25 cellular contexts compared by ENCODE assay signal in genomic region chr2:128386066-128386465, GRCh38.
DNase-seq lines count a peak whose midpoint lies in the region; ATAC-seq and TF ChIP-seq lines count a peak whose summit lies in the region.
"Had no signal": no experiment of that assay in that cellular context is flagged by ENCODE, and none has a peak within 500 bp of the region (broad histone marks: within the 10 kb centered on the region; RNA-seq: fewer than 3 reads in every experiment).

No MANE protein-coding gene starts in this region.

- intact Hi-C loops in lower lobe of right lung (cut with DNase I) (no loop called here), tibial artery (cut with DNase I; ENCODE audit: low total_unique reads) (no loop called here), mammary epithelial cell (cut with micrococcal nuclease) (no loop called here)

- CTCF ChIA-PET in mammary epithelial cell (lab: Charles Lee; ENCODE audit: low non-redundant PET), result no interaction called here

- no peak overlapping the region for H2AFZ ChIP-seq in mammary epithelial cell (ENCODE audit: low read depth, low read length)
- H2AFZ ChIP-seq: PC-9 had no signal

- no peak overlapping the region for H3K4me3 ChIP-seq in RWPE2 (ENCODE audit: severe bottlenecking)
- H3K4me3 ChIP-seq in lower lobe of right lung, result no peak overlapping the region
- H3K4me3 ChIP-seq in tibial artery, result no peak overlapping the region
- H3K4me3 ChIP-seq in mammary epithelial cell (replicated peaks in 1 of 3; ENCODE audit: insufficient read depth in 1 of 3, low read depth in 2 of 3, low read length in 3 of 3), result no peak overlapping the region
- H3K4me3 ChIP-seq: A549, gastrocnemius medialis, PC-9 had no signal

- no peaks in the 10 kb centered on the region for H3K4me1 ChIP-seq in RWPE2 (ENCODE audit: insufficient read depth, poor library complexity, severe bottlenecking)
- peaks cover 11% of the 10 kb centered on the region for H3K4me1 ChIP-seq in lower lobe of right lung
- H3K4me1 ChIP-seq in tibial artery, result peaks cover 0 to 14% (median 10%) of the 10 kb centered on the region in 4 donors
- H3K4me1 ChIP-seq in mammary epithelial cell (ENCODE audit: insufficient read depth, low read length), result no peaks in the 10 kb centered on the region
- H3K4me1 ChIP-seq: A549, gastrocnemius medialis had no signal

- H4K20me1 ChIP-seq in mammary epithelial cell (ENCODE audit: insufficient read depth, low read length), result no peaks in the 10 kb centered on the region

- no peaks in the 10 kb centered on the region for H3K79me2 ChIP-seq in mammary epithelial cell (ENCODE audit: insufficient read depth, low read length)

- ATAC-seq in activated naive CD4-positive, alpha-beta T cell treated with anti-CD3 and anti-CD28 coated beads, Interleukin-2, amount 50 U/mL, for 72 hours, result no peak
- ATAC-seq in RWPE2 (ENCODE audit: low read depth) (no peak), lower lobe of right lung (no peak), GM18858 (IDR thresholded peaks at IDR 0.05; ENCODE audit: unreplicated experiment) (no peak)
- ATAC-seq: A549; gastrocnemius medialis; right cardiac atrium; stimulated activated effector memory CD8-positive, alpha-beta T cell treated with anti-CD3 and anti-CD28 coated beads, Interleukin-12 subunit alpha, Interleukin-12 subunit beta, amount 100 ng/mL, for 72 hours had no signal

- no peaks in the 10 kb centered on the region for H3K9me3 Mint-ChIP-seq in activated naive CD4-positive, alpha-beta T cell treated with anti-CD3 and anti-CD28 coated beads, Interleukin-2, amount 50 U/mL, for 72 hours
- H3K9me3 Mint-ChIP-seq: activated naive CD4-positive, alpha-beta T cell treated with anti-CD3 and anti-CD28 coated beads for 36 hours; CD4-positive, alpha-beta T cell; memory B cell; stimulated activated effector memory CD8-positive, alpha-beta T cell treated with anti-CD3 and anti-CD28 coated beads, Interleukin-12 subunit alpha, Interleukin-12 subunit beta, amount 100 ng/mL, for 72 hours had no signal

- no peaks in the 10 kb centered on the region for H3K9me3 ChIP-seq in RWPE2 (ENCODE audit: severe bottlenecking)
- no peaks in the 10 kb centered on the region for H3K9me3 ChIP-seq in lower lobe of right lung
- H3K9me3 ChIP-seq in tibial artery, result no peaks in the 10 kb centered on the region
- H3K9me3 ChIP-seq in mammary epithelial cell (replicated peaks; ENCODE audit: insufficient read depth, low read length), result no peaks in the 10 kb centered on the region
- H3K9me3 ChIP-seq: A549, gastrocnemius medialis had no signal

- H3K27me3 ChIP-seq in RWPE2 (ENCODE audit: insufficient read depth, poor library complexity, severe bottlenecking), result no peaks in the 10 kb centered on the region
- H3K27me3 ChIP-seq in lower lobe of right lung (ENCODE audit: low read depth), result no peaks in the 10 kb centered on the region
- H3K27me3 ChIP-seq in tibial artery, result no peaks in the 10 kb centered on the region
- no peaks in the 10 kb centered on the region for H3K27me3 ChIP-seq in mammary epithelial cell (ENCODE audit: insufficient read depth, low read length)
- H3K27me3 ChIP-seq: gastrocnemius medialis had no signal

- DNase-seq in activated naive CD4-positive, alpha-beta T cell treated with anti-CD3 and anti-CD28 coated beads, Interleukin-2, amount 50 U/mL, for 16 hours, result peak; percentile 7
- DNase-seq in activated naive CD4-positive, alpha-beta T cell treated with anti-CD3 and anti-CD28 coated beads, Interleukin-2, amount 50 U/mL, for 72 hours (ENCODE audit: low spot score in 2 of 2), result no peak
- DNase-seq in RWPE2 (ENCODE audit: low spot score) (peak; percentile 53), lower lobe of right lung (peak; percentile 38), tibial artery (peak; percentile 14 to 57), mammary epithelial cell (no peak), NCI-H2227 treated with DMSO at 0.1 percent for 48 hours (lab: John Stamatoyannopoulos, UW) (no peak)
- DNase-seq: activated CD4-positive, alpha-beta T cell treated with anti-CD3 and anti-CD28 coated beads, Interleukin-2, amount 50 U/mL, for 4 hours; activated naive CD4-positive, alpha-beta T cell treated with anti-CD3 and anti-CD28 coated beads for 36 hours; amygdala; CD4-positive, alpha-beta T cell; GOT3; MM.1S; NCI-H526; PC-9; right cardiac atrium; SHP77; stimulated activated CD4-positive, alpha-beta T cell treated with anti-CD3 and anti-CD28 coated beads, Interleukin-4, amount 100 ng/mL, for 24 hours; T-helper 2 cell had no signal

- no peak overlapping the region for H3K4me2 ChIP-seq in mammary epithelial cell (ENCODE audit: insufficient read depth, low read depth, low read length)
- H3K4me2 ChIP-seq: A549, PC-9 had no signal

- dilution Hi-C loops in mammary epithelial cell (cut with HindIII; ENCODE audit: low sequenced_read_pairs), result no loop called here

- H3K36me3 ChIP-seq in RWPE2 (ENCODE audit: low read depth) (no peaks in the 10 kb centered on the region), lower lobe of right lung (no peaks in the 10 kb centered on the region), tibial artery (no peaks in the 10 kb centered on the region), mammary epithelial cell (ENCODE audit: insufficient read depth, low read length) (no peaks in the 10 kb centered on the region)
- H3K36me3 ChIP-seq: gastrocnemius medialis had no signal

- 96% methylated on average over 10 of the region's 14 CpGs for WGBS in mammary epithelial cell (ENCODE audit: low coverage, missing lambda C conversion rate)

- H3K36me3 Mint-ChIP-seq in activated naive CD4-positive, alpha-beta T cell treated with anti-CD3 and anti-CD28 coated beads, Interleukin-2, amount 50 U/mL, for 72 hours, result no peaks in the 10 kb centered on the region
- H3K36me3 Mint-ChIP-seq: memory B cell; stimulated activated effector memory CD8-positive, alpha-beta T cell treated with anti-CD3 and anti-CD28 coated beads, Interleukin-12 subunit alpha, Interleukin-12 subunit beta, amount 100 ng/mL, for 72 hours had no signal

- no peak overlapping the region for H3K9ac ChIP-seq in mammary epithelial cell (ENCODE audit: insufficient read depth, low read length)

- TF ChIP-seq CTCF in RWPE2 (IDR thresholded peaks at IDR 0.05; ENCODE audit: poor library complexity, severe bottlenecking), result no peak
- no peak for TF ChIP-seq CTCF in lower lobe of right lung (IDR thresholded peaks at IDR 0.05)
- no peak for TF ChIP-seq CTCF in tibial artery (IDR thresholded peaks at IDR 0.05)
- TF ChIP-seq CTCF in mammary epithelial cell (conservative IDR thresholded peaks at IDR 0.05 in 1 of 2, IDR thresholded peaks at IDR 0.05 in 1 of 2; ENCODE audit: extremely low read depth in 1 of 2, insufficient read depth in 1 of 2, low read depth in 1 of 2, low read length in 2 of 2), result no peak

- in situ Hi-C loops in mammary epithelial cell (cut with MboI; ENCODE audit: low sequenced_read_pairs in 2 of 2), result no loop called here

- no peak overlapping the region for H3K27ac Mint-ChIP-seq in activated naive CD4-positive, alpha-beta T cell treated with anti-CD3 and anti-CD28 coated beads, Interleukin-2, amount 50 U/mL, for 72 hours
- H3K27ac Mint-ChIP-seq: activated naive CD4-positive, alpha-beta T cell treated with anti-CD3 and anti-CD28 coated beads for 36 hours; CD4-positive, alpha-beta T cell; memory B cell; stimulated activated effector memory CD8-positive, alpha-beta T cell treated with anti-CD3 and anti-CD28 coated beads, Interleukin-12 subunit alpha, Interleukin-12 subunit beta, amount 100 ng/mL, for 72 hours had no signal

- no TSS peak for BruUV-seq in mammary epithelial cell (replicated peaks; lab: Mats Ljungman, UMichigan)

- H3K27ac ChIP-seq in RWPE2 (ENCODE audit: poor library complexity, severe bottlenecking) (no peak overlapping the region), lower lobe of right lung (no peak overlapping the region), tibial artery (no peak overlapping the region), mammary epithelial cell (ENCODE audit: insufficient read depth, low read depth, low read length) (no peak overlapping the region)
- H3K27ac ChIP-seq: A549, gastrocnemius medialis, HL-60, PC-9 had no signal

Comparison
In these comparisons a context has a peak if more than half of its experiments do, and no peak if none do; other contexts are left out.
1. DNase-seq: peak in activated naive CD4-positive, alpha-beta T cell treated with anti-CD3 and anti-CD28 coated beads, Interleukin-2, amount 50 U/mL, for 16 hours (single experiment), RWPE2 (single experiment), lower lobe of right lung (single experiment) and tibial artery (2 of 2); none in activated naive CD4-positive, alpha-beta T cell treated with anti-CD3 and anti-CD28 coated beads, Interleukin-2, amount 50 U/mL, for 72 hours (0 of 2), mammary epithelial cell (single experiment) and NCI-H2227 treated with DMSO at 0.1 percent for 48 hours (single experiment).